ENCODE assay signal across 22 cellular contexts in genomic region chr12:45737638-45738037, GRCh38.
"Had no signal": no experiment of that assay in that cellular context is flagged by ENCODE, and none has a peak within 500 bp of the region (broad histone marks: within the 10 kb centered on the region; RNA-seq: fewer than 3 reads in every experiment).

No MANE protein-coding gene starts in this region.

- H3K9me3 ChIP-seq: body of pancreas, neutrophil, right lobe of liver, testis had no signal

- H3K27ac ChIP-seq: body of pancreas, neutrophil, parathyroid adenoma, right lobe of liver, testis had no signal

- H3K27me3 Mint-ChIP-seq: activated B cell treated with CpG ODN at 0.5 μM for 24 hours; activated CD4-positive, alpha-beta memory T cell treated with anti-CD3 and anti-CD28 coated beads, Interleukin-2, amount 10 ng/mL, durations not matched to agents 7 days and 5 days; activated CD8-positive, alpha-beta memory T cell treated with anti-CD3 and anti-CD28 coated beads, Interleukin-2, amount 10 ng/mL, durations not matched to agents 7 days and 5 days; activated naive CD8-positive, alpha-beta T cell treated with anti-CD3 and anti-CD28 coated beads, Interleukin-2, amount 10 ng/mL, durations not matched to agents 7 days and 5 days; activated T-helper 17 cell treated with anti-CD3 and anti-CD28 coated beads, Interleukin-2, amount 50 U/mL, for 72 hours; effector memory CD8-positive, alpha-beta T cell; stimulated activated memory B cell treated with anti-CD40 and anti-IgM and Interleukin-4, amounts not matched to agents 10 μg/mL and 1 μg/mL and 100 μg/mL, for 72 hours; type B pancreatic cell had no signal

- H3K9ac ChIP-seq: parathyroid adenoma had no signal

- H3K36me3 ChIP-seq: neutrophil, right lobe of liver had no signal

- ATAC-seq: activated CD8-positive, alpha-beta memory T cell treated with anti-CD3 and anti-CD28 coated beads, Interleukin-2, amount 10 ng/mL, durations not matched to agents 7 days and 5 days; activated T-helper 17 cell treated with anti-CD3 and anti-CD28 coated beads, Interleukin-2, amount 50 U/mL, for 72 hours; body of pancreas; effector memory CD8-positive, alpha-beta T cell; mucosa of descending colon; natural killer cell; right lobe of liver; stimulated activated memory B cell treated with anti-CD40 and anti-IgM and Interleukin-4, amounts not matched to agents 10 μg/mL and 1 μg/mL and 100 μg/mL, for 72 hours had no signal

- H3K4me3 Mint-ChIP-seq: activated B cell treated with CpG ODN at 0.5 μM for 24 hours; activated CD4-positive, alpha-beta memory T cell treated with anti-CD3 and anti-CD28 coated beads, Interleukin-2, amount 10 ng/mL, durations not matched to agents 7 days and 5 days; activated CD8-positive, alpha-beta memory T cell treated with anti-CD3 and anti-CD28 coated beads, Interleukin-2, amount 10 ng/mL, durations not matched to agents 7 days and 5 days; activated naive CD8-positive, alpha-beta T cell treated with anti-CD3 and anti-CD28 coated beads, Interleukin-2, amount 10 ng/mL, durations not matched to agents 7 days and 5 days; activated T-helper 17 cell treated with anti-CD3 and anti-CD28 coated beads, Interleukin-2, amount 50 U/mL, for 72 hours; effector memory CD8-positive, alpha-beta T cell; immature natural killer cell; natural killer cell; stimulated activated memory B cell treated with anti-CD40 and anti-IgM and Interleukin-4, amounts not matched to agents 10 μg/mL and 1 μg/mL and 100 μg/mL, for 72 hours; T-helper 2 cell treated with Interferon-gamma antibody and Interleukin-4, amounts not matched to agents 5 μg/mL and 100 μg/mL, for 36 hours; type B pancreatic cell had no signal

- H3K36me3 Mint-ChIP-seq: natural killer cell had no signal

- H3K27ac Mint-ChIP-seq: activated B cell treated with CpG ODN at 0.5 μM for 24 hours; activated CD4-positive, alpha-beta memory T cell treated with anti-CD3 and anti-CD28 coated beads, Interleukin-2, amount 10 ng/mL, durations not matched to agents 7 days and 5 days; activated CD8-positive, alpha-beta memory T cell treated with anti-CD3 and anti-CD28 coated beads, Interleukin-2, amount 10 ng/mL, durations not matched to agents 7 days and 5 days; activated naive CD8-positive, alpha-beta T cell treated with anti-CD3 and anti-CD28 coated beads, Interleukin-2, amount 10 ng/mL, durations not matched to agents 7 days and 5 days; activated T-helper 17 cell treated with anti-CD3 and anti-CD28 coated beads, Interleukin-2, amount 50 U/mL, for 72 hours; effector memory CD8-positive, alpha-beta T cell; stimulated activated memory B cell treated with anti-CD40 and anti-IgM and Interleukin-4, amounts not matched to agents 10 μg/mL and 1 μg/mL and 100 μg/mL, for 72 hours; T-helper 2 cell treated with Interferon-gamma antibody and Interleukin-4, amounts not matched to agents 5 μg/mL and 100 μg/mL, for 36 hours; type B pancreatic cell had no signal

- DNase-seq: activated B cell treated with CpG ODN at 0.5 μM for 24 hours; activated CD4-positive, alpha-beta memory T cell treated with anti-CD3 and anti-CD28 coated beads, Interleukin-2, amount 10 ng/mL, durations not matched to agents 7 days and 5 days; activated CD4-positive, alpha-beta T cell treated with anti-CD3 and anti-CD28 coated beads for 4 hours; activated CD8-positive, alpha-beta memory T cell treated with anti-CD3 and anti-CD28 coated beads, Interleukin-2, amount 10 ng/mL, durations not matched to agents 7 days and 5 days; activated naive CD4-positive, alpha-beta T cell; activated naive CD8-positive, alpha-beta T cell treated with anti-CD3 and anti-CD28 coated beads, Interleukin-2, amount 10 ng/mL, durations not matched to agents 7 days and 5 days; body of pancreas; effector memory CD8-positive, alpha-beta T cell; immature natural killer cell; mesenchymal stem cell; mucosa of descending colon; natural killer cell; right lobe of liver; stimulated activated CD4-positive, alpha-beta T cell treated with anti-CD3 and anti-CD28 coated beads, Interleukin-4, amount 100 ng/mL, for 1 hour; testis had no signal

- H3K4me3 ChIP-seq: body of pancreas, mucosa of descending colon, right lobe of liver, smooth muscle cell, testis had no signal

- H3K27me3 ChIP-seq: body of pancreas, neutrophil, right lobe of liver, testis had no signal

- H3K9me3 Mint-ChIP-seq: activated T-helper 17 cell treated with anti-CD3 and anti-CD28 coated beads, Interleukin-2, amount 50 U/mL, for 72 hours; effector memory CD8-positive, alpha-beta T cell; immature natural killer cell; natural killer cell had no signal

- H3K4me2 ChIP-seq: smooth muscle cell had no signal

- H2AFZ ChIP-seq: parathyroid adenoma had no signal
